ENCODE assay signal across 27 cellular contexts in the genomic region with DNA sequence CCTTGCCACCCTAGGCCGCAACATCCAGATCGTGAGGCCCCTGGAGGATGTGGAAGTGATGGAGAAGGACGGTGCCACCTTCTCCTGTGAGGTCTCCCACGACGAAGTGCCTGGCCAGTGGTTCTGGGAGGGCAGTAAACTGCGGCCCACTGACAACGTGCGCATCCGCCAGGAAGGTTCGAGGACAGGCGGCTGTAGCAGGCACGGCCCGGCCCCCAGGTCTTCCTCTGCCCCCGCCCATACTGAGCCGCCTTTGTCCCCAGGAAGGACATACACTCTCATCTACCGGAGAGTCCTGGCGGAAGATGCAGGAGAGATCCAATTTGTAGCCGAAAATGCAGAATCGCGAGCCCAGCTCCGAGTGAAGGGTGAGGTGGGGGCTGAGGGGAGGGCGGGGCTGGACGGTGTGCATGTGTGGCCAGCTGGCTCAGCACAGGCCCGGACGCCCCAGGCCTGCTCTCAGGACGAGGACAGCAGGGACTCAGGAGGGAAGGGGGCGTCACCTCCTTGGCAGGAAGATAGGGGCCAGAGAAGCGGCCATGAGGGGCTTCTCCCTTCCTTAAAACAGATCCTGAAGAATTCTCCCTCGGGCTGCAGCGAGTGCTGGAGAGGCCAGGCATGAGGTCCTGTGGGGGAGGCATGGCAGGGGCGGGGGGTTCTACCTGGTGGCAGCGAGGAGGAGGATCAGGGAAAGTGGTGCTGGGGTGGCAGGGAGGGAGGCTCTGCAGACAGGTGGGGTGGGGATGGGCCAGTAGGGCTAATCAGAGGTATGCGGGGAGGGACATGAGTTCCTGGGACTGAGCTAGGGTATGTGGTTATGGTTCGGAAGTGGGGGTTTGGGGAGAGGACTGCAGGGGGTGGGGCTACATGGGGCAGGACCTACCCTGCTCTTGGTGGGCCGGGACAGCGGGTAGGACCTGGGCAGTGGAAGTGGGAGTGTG.
DNase-seq lines count a peak whose midpoint lies in the region; ATAC-seq and TF ChIP-seq lines count a peak whose summit lies in the region.
"Had no signal": no experiment of that assay in that cellular context is flagged by ENCODE, and none has a peak within 500 bp of the region (broad histone marks: within the 10 kb centered on the region; RNA-seq: fewer than 3 reads in every experiment).

No MANE protein-coding gene starts in this region.

- H3K23ac ChIP-seq in mesenchymal stem cell (ENCODE audit: low read length in 2 of 2) = no peak overlapping the region

- no peak overlapping the region for H3K4me3 ChIP-seq in mesenchymal stem cell (ENCODE audit: insufficient read depth in 1 of 2, low read depth in 1 of 2, low read length in 2 of 2)
- H3K4me3 ChIP-seq: thyroid gland had no signal

- peaks cover 14% of the 10 kb centered on the region for H3K4me1 Mint-ChIP-seq in CD4-positive, alpha-beta T cell (ENCODE audit: low read depth)
- peaks cover 0 to 10% of the 10 kb centered on the region in 2 donors for H3K4me1 Mint-ChIP-seq in immature natural killer cell

- H2AFZ ChIP-seq in mesenchymal stem cell (ENCODE audit: low read depth, low read length) = no peak overlapping the region

- peak; percentile 54 for DNase-seq in activated CD8-positive, alpha-beta memory T cell treated with anti-CD3 and anti-CD28 coated beads for 24 hours
- DNase-seq in activated CD8-positive, alpha-beta memory T cell treated with anti-CD3 and anti-CD28 coated beads, Interleukin-2, amount 50 U/mL, for 4 hours = no peak
- no peak for DNase-seq in CD4-positive, alpha-beta T cell
- DNase-seq in immature natural killer cell (no peak), sciatic nerve (ENCODE audit: low spot score) (peak; percentile 39), GM10248 (ENCODE audit: extremely low spot score) (no peak), hepatic stellate cell (ENCODE audit: low spot score) (no peak), mesenchymal stem cell (no peak)
- DNase-seq: 8988T; activated naive CD4-positive, alpha-beta T cell treated with anti-CD3 and anti-CD28 coated beads, Interleukin-2, amount 50 U/mL, for 16 hours; AML-193; amygdala; COR-L47; cortex of kidney; esophagus squamous epithelium; GDM1; GOT3; KG1; kidney glomerular epithelial cell; mesendoderm; naive B cell; NCI-H1436; stimulated activated CD4-positive, alpha-beta T cell treated with anti-CD3 and anti-CD28 coated beads, Interleukin-4, amount 100 ng/mL, for 24 hours; stimulated activated naive CD4-positive, alpha-beta T cell treated with Interleukin-2 at 50 U/mL for 16 hours; T1000; thyroid gland had no signal

- H2BK120ac ChIP-seq in mesenchymal stem cell (ENCODE audit: low read depth, low read length) = no peak overlapping the region

- peak overlapping the region; percentile 25 for H3K4me3 Mint-ChIP-seq in CD4-positive, alpha-beta T cell
- peak overlapping the region in 3 of 5 donors; percentile 14 to 40 (median 35) for H3K4me3 Mint-ChIP-seq in immature natural killer cell
- H3K4me3 Mint-ChIP-seq: WTC11 had no signal

- H2BK12ac ChIP-seq in mesenchymal stem cell (ENCODE audit: low read length in 2 of 2) = no peak overlapping the region

- no peak overlapping the region for H3K9ac ChIP-seq in mesenchymal stem cell (ENCODE audit: low read length)

- H3K27ac ChIP-seq in CD4-positive, alpha-beta T cell (ENCODE audit: low read depth, low read length) = no peak overlapping the region
- H3K27ac ChIP-seq in mesenchymal stem cell (ENCODE audit: low read length, poor library complexity, severe bottlenecking) = no peak overlapping the region
- H3K27ac ChIP-seq: esophagus squamous epithelium, thyroid gland had no signal

- no peaks in the 10 kb centered on the region for H3K9me3 Mint-ChIP-seq in CD4-positive, alpha-beta T cell
- no peaks in the 10 kb centered on the region for H3K9me3 Mint-ChIP-seq in immature natural killer cell
- H3K9me3 Mint-ChIP-seq: naive B cell, WTC11 had no signal

- no peak overlapping the region for H3K14ac ChIP-seq in mesenchymal stem cell (ENCODE audit: low read length in 2 of 2)

- no peak for ATAC-seq in CD4-positive, alpha-beta T cell (ENCODE audit: poor library complexity)
- ATAC-seq in sciatic nerve = no peak
- ATAC-seq: WTC11 had no signal

- no peak overlapping the region for H2BK5ac ChIP-seq in mesenchymal stem cell (ENCODE audit: low read depth, low read length, poor library complexity, severe bottlenecking)

- intact Hi-C loops in CD4-positive, alpha-beta T cell (cut with DNase I, micrococcal nuclease) = loop anchor here in 1 of 2 experiments (2.0 to 10.0 kb wide), 6 partner anchors 103 to 550 kb away; a partner anchor contains a TSS
- intact Hi-C loops in sciatic nerve (cut with DNase I) = no loop called here

- H3K36me3 Mint-ChIP-seq in CD4-positive, alpha-beta T cell (ENCODE audit: low read depth) = peaks cover 10% of the 10 kb centered on the region
- H3K36me3 Mint-ChIP-seq in immature natural killer cell = no peaks in the 10 kb centered on the region

- no peak overlapping the region for H2AK5ac ChIP-seq in mesenchymal stem cell (ENCODE audit: low read length, severe bottlenecking)

- H4K91ac ChIP-seq in mesenchymal stem cell (ENCODE audit: low read length) = no peak overlapping the region

- no peak overlapping the region for H2BK15ac ChIP-seq in mesenchymal stem cell (ENCODE audit: low read depth, poor library complexity, severe bottlenecking)

- POLR2A ChIA-PET in CD4-positive, alpha-beta T cell (lab: Charles Lee) = no interaction called here
- POLR2A ChIA-PET in GM10248 (lab: Yijun Ruan, JAX) = no interaction called here

- H3K4me2 ChIP-seq in mesenchymal stem cell (ENCODE audit: low read length, poor library complexity, severe bottlenecking) = no peak overlapping the region

- H3K79me1 ChIP-seq in mesenchymal stem cell (replicated peaks; ENCODE audit: low read length, poor library complexity, severe bottlenecking) = peaks cover 12% of the 10 kb centered on the region

- H3K18ac ChIP-seq in mesenchymal stem cell (ENCODE audit: low read depth in 1 of 2, low read length in 2 of 2) = no peak overlapping the region

- no peak overlapping the region for H3K4ac ChIP-seq in mesenchymal stem cell (ENCODE audit: low read depth in 1 of 2, low read length in 2 of 2)

- H3K9me3 ChIP-seq in CD4-positive, alpha-beta T cell (ENCODE audit: control insufficient read depth, low read length) = no peaks in the 10 kb centered on the region
- no peaks in the 10 kb centered on the region for H3K9me3 ChIP-seq in mesenchymal stem cell (ENCODE audit: control insufficient read depth, low read length)
- H3K9me3 ChIP-seq: esophagus squamous epithelium, thyroid gland had no signal

- 95% methylated on average over 34 of the region's 36 CpGs for WGBS in mesenchymal stem cell

- no peak for TF ChIP-seq CTCF in CD4-positive, alpha-beta T cell (IDR thresholded peaks at IDR 0.05)
- TF ChIP-seq CTCF in GM10248 (IDR thresholded peaks at IDR 0.05; ENCODE audit: control extremely low read depth, extremely low read depth, low read depth, missing control alignments) = no peak

- H3K27me3 ChIP-seq in CD4-positive, alpha-beta T cell (ENCODE audit: control insufficient read depth, insufficient read depth, low read length) = no peaks in the 10 kb centered on the region
- no peaks in the 10 kb centered on the region for H3K27me3 ChIP-seq in mesenchymal stem cell (ENCODE audit: control insufficient read depth in 1 of 2, insufficient read depth in 1 of 2, low read length in 2 of 2)
- H3K27me3 ChIP-seq: esophagus squamous epithelium, thyroid gland had no signal

- no peak overlapping the region for H4K8ac ChIP-seq in mesenchymal stem cell (ENCODE audit: low read length)

- H3K27ac Mint-ChIP-seq in CD4-positive, alpha-beta T cell = no peak overlapping the region
- H3K27ac Mint-ChIP-seq in immature natural killer cell = no peak overlapping the region
- H3K27ac Mint-ChIP-seq: WTC11 had no signal

- CTCF ChIA-PET in CD4-positive, alpha-beta T cell (lab: Charles Lee) = no interaction called here
- CTCF ChIA-PET in GM10248 (lab: Yijun Ruan, JAX) = interaction anchor here (1.0 kb wide), 1 partner anchor 21 kb away, joined by 3 read pairs; no protein-coding TSS in a partner anchor

- H3K4me1 ChIP-seq in mesenchymal stem cell (ENCODE audit: control insufficient read depth, insufficient read depth, low read depth, low read length) = peaks cover 20% of the 10 kb centered on the region

- H3K27me3 Mint-ChIP-seq in CD4-positive, alpha-beta T cell = no peaks in the 10 kb centered on the region
- H3K27me3 Mint-ChIP-seq in immature natural killer cell (ENCODE audit: low read depth in 3 of 3) = peaks cover 0 to 4% (median 3%) of the 10 kb centered on the region in 3 donors
- H3K27me3 Mint-ChIP-seq: naive B cell had no signal

- peaks cover 2 to 81% of the 10 kb centered on the region in 2 experiments for H3K36me3 ChIP-seq in mesenchymal stem cell (ENCODE audit: control insufficient read depth in 1 of 2, insufficient read depth in 2 of 2, low read depth in 1 of 2, low read length in 2 of 2)
- H3K36me3 ChIP-seq: thyroid gland had no signal

Comparison
In these comparisons a context has a peak if more than half of its experiments do, and no peak if none do; other contexts are left out.
1. DNase-seq: peak in activated CD8-positive, alpha-beta memory T cell treated with anti-CD3 and anti-CD28 coated beads for 24 hours (single experiment) and sciatic nerve (single experiment); none in activated CD8-positive, alpha-beta memory T cell treated with anti-CD3 and anti-CD28 coated beads, Interleukin-2, amount 50 U/mL, for 4 hours (single experiment), CD4-positive, alpha-beta T cell (0 of 10), immature natural killer cell (0 of 3), GM10248 (single experiment), hepatic stellate cell (single experiment) and mesenchymal stem cell (single experiment).